Comparison of ENCODE assay signal across 25 cellular contexts in genomic region chr6:67863346-67863745, GRCh38.
"Had no signal": no experiment of that assay in that cellular context is flagged by ENCODE, and none has a peak within 500 bp of the region (broad histone marks: within the 10 kb centered on the region; RNA-seq: fewer than 3 reads in every experiment).

No MANE protein-coding gene starts in this region.

- H3K4me3 ChIP-seq: body of pancreas, colonic mucosa, dorsolateral prefrontal cortex, pancreas, psoas muscle, stomach, thyroid gland had no signal

- H3K27ac ChIP-seq: body of pancreas, colonic mucosa, dorsolateral prefrontal cortex, pancreas, psoas muscle, stomach, thyroid gland had no signal

- H3K9me3 ChIP-seq: body of pancreas, colonic mucosa, pancreas, psoas muscle, stomach, thyroid gland had no signal

- DNase-seq: activated CD4-positive, alpha-beta T cell treated with anti-CD3 and anti-CD28 coated beads for 36 hours; activated CD4-positive, CD25-positive, alpha-beta regulatory T cell; activated CD8-positive, alpha-beta memory T cell treated with anti-CD3 and anti-CD28 coated beads, Interleukin-2, amount 10 ng/mL, durations not matched to agents 7 days and 5 days; activated CD8-positive, alpha-beta T cell treated with anti-CD3 and anti-CD28 coated beads, Interleukin-2, amount 10 ng/mL, durations not matched to agents 7 days and 5 days; activated T-cell treated with anti-CD3 and anti-CD28 coated beads, Interleukin-2, amount 50 U/mL, for 48 hours; anterior cingulate cortex; body of pancreas; cerebellar nuclear complex; colonic mucosa; dorsolateral prefrontal cortex; head of caudate nucleus; hippocampal formation; left cardiac atrium; left ventricle myocardium superior; mammary epithelial cell; naive B cell; nucleus accumbens; pancreas; psoas muscle; stimulated activated CD4-positive, alpha-beta T cell treated with anti-CD3 and anti-CD28 coated beads, Interleukin-15, amount 100 ng/mL, for 24 hours; stimulated activated CD4-positive, alpha-beta T cell treated with anti-CD3 and anti-CD28 coated beads, Interleukin-2, amount 100 ng/mL, for 24 hours; stimulated activated naive B cell treated with anti-CD40 and anti-IgM and Interleukin-4, amounts not matched to agents 10 μg/mL and 1 μg/mL and 100 μg/mL, for 72 hours; stomach; T-cell; thyroid gland had no signal

- ATAC-seq: activated CD4-positive, alpha-beta T cell treated with anti-CD3 and anti-CD28 coated beads for 36 hours; activated CD8-positive, alpha-beta memory T cell treated with anti-CD3 and anti-CD28 coated beads, Interleukin-2, amount 10 ng/mL, durations not matched to agents 7 days and 5 days; activated CD8-positive, alpha-beta T cell treated with anti-CD3 and anti-CD28 coated beads, Interleukin-2, amount 10 ng/mL, durations not matched to agents 7 days and 5 days; body of pancreas; left cardiac atrium; left ventricle myocardium superior; pancreas; psoas muscle; stimulated activated naive B cell treated with anti-CD40 and anti-IgM and Interleukin-4, amounts not matched to agents 10 μg/mL and 1 μg/mL and 100 μg/mL, for 72 hours; T-cell had no signal

- H3K36me3 ChIP-seq: colonic mucosa, pancreas, stomach, thyroid gland had no signal

- H3K27me3 ChIP-seq: body of pancreas, colonic mucosa, dorsolateral prefrontal cortex, pancreas, stomach, thyroid gland had no signal

- H3K4me1 ChIP-seq: body of pancreas, colonic mucosa, pancreas, psoas muscle, stomach, thyroid gland had no signal
